Comparison of ENCODE assay signal across 11 cellular contexts in the genomic region with DNA sequence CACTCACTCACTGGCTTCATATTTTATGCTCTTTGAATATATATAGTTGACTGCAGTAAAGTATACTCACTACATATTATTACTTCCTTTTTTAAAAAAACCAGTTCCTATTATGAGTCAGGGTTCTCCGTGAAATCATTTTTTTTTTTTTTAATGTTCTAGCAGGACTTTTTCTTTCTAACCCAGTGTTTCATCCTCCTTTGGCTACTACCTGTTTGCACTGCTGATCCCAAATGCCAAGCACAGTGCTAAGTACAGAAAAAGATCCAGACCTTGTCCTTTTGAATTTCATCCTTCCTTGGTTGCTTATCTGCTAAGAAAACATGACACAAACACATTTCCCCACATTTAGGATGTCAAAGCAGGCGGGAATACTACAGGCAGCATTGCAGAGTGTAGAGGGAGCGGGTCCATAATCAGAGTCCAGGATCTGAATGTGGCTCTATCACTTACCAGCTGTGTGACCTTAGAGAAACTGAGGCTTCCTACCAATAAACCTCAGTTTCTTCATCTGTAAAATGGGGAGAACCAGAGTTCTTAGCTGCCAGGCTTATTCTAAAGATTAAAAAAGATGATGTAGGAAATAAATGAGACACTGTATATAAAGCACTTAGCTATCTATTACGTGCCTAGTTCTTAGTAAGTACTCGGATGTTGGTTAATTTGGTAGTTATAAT. TPM values are rescaled to one million over a fixed set of nuclear protein-coding genes. Genes with fewer than 3 reads are reported as not detected.
A peak's percentile ranks its signal among the peaks of the same experiment; 100 is the strongest.
DNase-seq lines count a peak whose midpoint lies in the region; ATAC-seq, FAIRE-seq and TF ChIP-seq lines count a peak whose summit lies in the region.
"Had no signal": no experiment of that assay in that cellular context is flagged by ENCODE, and none has a peak within 500 bp of the region (broad histone marks: within the 10 kb centered on the region; RNA-seq: fewer than 3 reads in every experiment).

No MANE protein-coding gene starts in this region.

- H3K4me3 ChIP-seq in GM12878 (no peak overlapping the region), spleen (no peak overlapping the region), gastroesophageal sphincter (no peak overlapping the region), esophagus muscularis mucosa (no peak overlapping the region)

- H3K9me3 Mint-ChIP-seq in activated naive CD4-positive, alpha-beta T cell treated with anti-CD3 and anti-CD28 coated beads for 36 hours = no peaks in the 10 kb centered on the region
- H3K9me3 Mint-ChIP-seq: activated naive CD4-positive, alpha-beta T cell treated with anti-CD3 and anti-CD28 coated beads, Interleukin-2, amount 50 U/mL, for 24 hours had no signal

- no peak overlapping the region for H2AFZ ChIP-seq in GM12878 (ENCODE audit: control insufficient read depth, low read depth, low read length)

- H3K9ac ChIP-seq in GM12878 (ENCODE audit: control insufficient read depth, insufficient read depth, low read length) = no peak overlapping the region; the same call in 1 of the 2 replicates

- in situ Hi-C loops in GM12878 (cut with MboI) = no loop called here

- no peaks in the 10 kb centered on the region for H3K27me3 Mint-ChIP-seq in activated naive CD4-positive, alpha-beta T cell treated with anti-CD3 and anti-CD28 coated beads for 36 hours (ENCODE audit: low read depth)
- H3K27me3 Mint-ChIP-seq: activated naive CD4-positive, alpha-beta T cell treated with anti-CD3 and anti-CD28 coated beads, Interleukin-2, amount 50 U/mL, for 24 hours had no signal

- H3K4me1 ChIP-seq in GM12878 (ENCODE audit: control insufficient read depth, insufficient read depth, low read length) = peaks cover 45% of the 10 kb centered on the region
- H3K4me1 ChIP-seq in spleen = peaks cover 0 to 54% (median 22%) of the 10 kb centered on the region in 6 donors
- no peaks in the 10 kb centered on the region for H3K4me1 ChIP-seq in gastroesophageal sphincter
- peaks cover 0 to 7% (median 0%) of the 10 kb centered on the region in 4 donors for H3K4me1 ChIP-seq in esophagus muscularis mucosa

- peak overlapping the region; percentile 67 for H3K4me2 ChIP-seq in GM12878 (ENCODE audit: control insufficient read depth, insufficient read depth)

- H3K79me2 ChIP-seq in GM12878 (ENCODE audit: control insufficient read depth, insufficient read depth, low read length) = no peaks in the 10 kb centered on the region

- no peak overlapping the region for H3K4me3 Mint-ChIP-seq in activated naive CD4-positive, alpha-beta T cell treated with anti-CD3 and anti-CD28 coated beads for 36 hours
- H3K4me3 Mint-ChIP-seq: activated naive CD4-positive, alpha-beta T cell treated with anti-CD3 and anti-CD28 coated beads, Interleukin-2, amount 50 U/mL, for 24 hours had no signal

- peaks cover 14% of the 10 kb centered on the region for H3K36me3 Mint-ChIP-seq in activated naive CD4-positive, alpha-beta T cell treated with anti-CD3 and anti-CD28 coated beads for 36 hours (ENCODE audit: low read depth)

- RAD21 ChIA-PET in GM12878 (lab: Charles Lee; ENCODE audit: unreplicated experiment) = interaction anchor here (0.6 to 1.5 kb wide), 2 partner anchors 23 to 488 kb away, joined by 3 to 5 read pairs; no protein-coding TSS in a partner anchor

- no peak for TF ChIP-seq CTCF in GM20000 (IDR thresholded peaks at IDR 0.05; ENCODE audit: extremely low read depth, missing control alignments)
- TF ChIP-seq CTCF in GM12878 (IDR thresholded peaks at IDR 0.05 in 2 of 3, conservative IDR thresholded peaks at IDR 0.05 in 1 of 3; ENCODE audit: control insufficient read depth in 2 of 3, extremely low read depth in 1 of 3, insufficient read depth in 1 of 3, low read depth in 3 of 3, low read length in 3 of 3) = no peak
- no peak for TF ChIP-seq CTCF in spleen (IDR thresholded peaks at IDR 0.05 in 8 of 11, conservative IDR thresholded peaks at IDR 0.05 in 3 of 11)
- no peak for TF ChIP-seq CTCF in gastroesophageal sphincter (IDR thresholded peaks at IDR 0.05)
- TF ChIP-seq CTCF in esophagus muscularis mucosa (IDR thresholded peaks at IDR 0.05) = no peak

- no peak for TF ChIP-seq RAD21 in GM12878 (IDR thresholded peaks at IDR 0.05; ENCODE audit: insufficient read depth, low read depth, low read length)

- peak; percentile 88 for ATAC-seq in HG03354 (IDR thresholded peaks at IDR 0.05; ENCODE audit: poor library complexity, severe bottlenecking, unreplicated experiment)
- peak; percentile 91 for ATAC-seq in GM12878
- ATAC-seq in gastroesophageal sphincter = no peak

- no peak for TF ChIP-seq EP300 in GM12878 (IDR thresholded peaks at IDR 0.05; ENCODE audit: borderline replicate concordance in 1 of 2, control insufficient read depth in 1 of 2, low read depth in 2 of 2, low read length in 2 of 2)
- TF ChIP-seq EP300 in gastroesophageal sphincter (IDR thresholded peaks at IDR 0.05) = no peak
- no peak for TF ChIP-seq EP300 in esophagus muscularis mucosa (IDR thresholded peaks at IDR 0.05)

- H4K20me1 ChIP-seq in GM12878 (ENCODE audit: control insufficient read depth, insufficient read depth) = no peaks in the 10 kb centered on the region

- no peaks in the 10 kb centered on the region for H3K9me3 ChIP-seq in GM12878 (replicated peaks; ENCODE audit: control insufficient read depth, insufficient read depth, low read length)
- no peaks in the 10 kb centered on the region for H3K9me3 ChIP-seq in spleen
- no peaks in the 10 kb centered on the region for H3K9me3 ChIP-seq in gastroesophageal sphincter
- no peaks in the 10 kb centered on the region for H3K9me3 ChIP-seq in esophagus muscularis mucosa

- POLR2A ChIA-PET in GM12878 (lab: Charles Lee) = no interaction called here

- H3K36me3 ChIP-seq in GM12878 (ENCODE audit: control insufficient read depth in 2 of 2, insufficient read depth in 2 of 2, low read length in 1 of 2) (no peaks in the 10 kb centered on the region; a peak in 1 of 4 replicates), spleen (peaks cover 0 to 58% (median 12%) of the 10 kb centered on the region in 6 donors), gastroesophageal sphincter (peaks cover 0 to 71% of the 10 kb centered on the region in 2 donors), esophagus muscularis mucosa (peaks cover 0 to 57% (median 37%) of the 10 kb centered on the region in 4 donors)

- FAIRE-seq in GM12878 (lab: Jason Lieb, UNC) = no peak

- intact Hi-C loops in GM12878 (cut with micrococcal nuclease; ENCODE audit: unreplicated experiment) = no loop called here
- intact Hi-C loops in spleen (cut with DNase I; ENCODE audit: low total_unique reads) = no loop called here
- intact Hi-C loops in esophagus muscularis mucosa (cut with DNase I) = no loop called here
- intact Hi-C loops in activated naive CD4-positive, alpha-beta T cell treated with anti-CD3 and anti-CD28 coated beads for 36 hours (cut with micrococcal nuclease) = no loop called here

- H3K27ac Mint-ChIP-seq in activated naive CD4-positive, alpha-beta T cell treated with anti-CD3 and anti-CD28 coated beads for 36 hours = no peak overlapping the region
- H3K27ac Mint-ChIP-seq: activated naive CD4-positive, alpha-beta T cell treated with anti-CD3 and anti-CD28 coated beads, Interleukin-2, amount 50 U/mL, for 24 hours had no signal

- DNase-seq in GM20000 (ENCODE audit: low spot score) (peak; percentile 62), GM12878 (ENCODE audit: low read depth, low spot score) (peak; percentile 30), spleen (no peak), GDM1 (lab: John Stamatoyannopoulos, UW) (no peak), esophagus muscularis mucosa (ENCODE audit: extremely low spot score) (no peak)
- DNase-seq in activated naive CD4-positive, alpha-beta T cell treated with anti-CD3 and anti-CD28 coated beads for 36 hours = no peak
- DNase-seq: NCI-H2107, T1000 had no signal

- H3K27ac ChIP-seq in GM12878 (ENCODE audit: control insufficient read depth, insufficient read depth) (peak overlapping the region; percentile 85), spleen (peak overlapping the region in 5 of 8 donors; percentile 32 to 72 (median 55)), gastroesophageal sphincter (no peak overlapping the region), esophagus muscularis mucosa (replicated peaks in 1 of 4) (no peak overlapping the region)

- TF ChIP-seq POLR2A in GM12878 (IDR thresholded peaks at IDR 0.05; ENCODE audit: low read depth, low read length) (no peak), spleen (IDR thresholded peaks at IDR 0.05) (no peak), gastroesophageal sphincter (IDR thresholded peaks at IDR 0.05) (no peak), esophagus muscularis mucosa (IDR thresholded peaks at IDR 0.05; ENCODE audit: low read depth) (no peak)

- H3K27me3 ChIP-seq in GM12878 (replicated peaks in 1 of 2; ENCODE audit: control insufficient read depth in 2 of 2, insufficient read depth in 2 of 2, low read length in 1 of 2) (no peaks in the 10 kb centered on the region), spleen (replicated peaks in 1 of 7) (no peaks in the 10 kb centered on the region), gastroesophageal sphincter (no peaks in the 10 kb centered on the region), esophagus muscularis mucosa (no peaks in the 10 kb centered on the region)

- SMC1A ChIA-PET in GM12878 (lab: Charles Lee; ENCODE audit: uncharacterized antibody, unreplicated experiment) = interaction anchor here (0.6 to 1.3 kb wide), 5 partner anchors 9 to 90 kb away, joined by 3 to 10 read pairs (median 4); no protein-coding TSS in a partner anchor

- no TSS peak for BruUV-seq in GM12878 (replicated peaks; lab: Mats Ljungman, UMichigan)

- peaks cover 8% of the 10 kb centered on the region for H3K4me1 Mint-ChIP-seq in activated naive CD4-positive, alpha-beta T cell treated with anti-CD3 and anti-CD28 coated beads for 36 hours (ENCODE audit: low read depth)
- H3K4me1 Mint-ChIP-seq: activated naive CD4-positive, alpha-beta T cell treated with anti-CD3 and anti-CD28 coated beads, Interleukin-2, amount 50 U/mL, for 24 hours had no signal

- 50% methylated on average over 5 of the region's 5 CpGs for WGBS in GM12878 (ENCODE audit: insufficient coverage, insufficient replicate concordance, low lambda C conversion rate, missing lambda C conversion rate)
- 71 to 81% (median 77%) methylated on average over 5 of the region's 5 CpGs for WGBS in spleen, 5 donors
- WGBS in gastroesophageal sphincter (ENCODE audit: low coverage in 1 of 2), 2 donors = 88 to 90% methylated on average over 3 to 5 of the region's 5 CpGs
- WGBS in esophagus muscularis mucosa = 92% methylated on average over 5 of the region's 5 CpGs

- CTCF ChIA-PET in GM12878 (lab: Yijun Ruan, JAX) = interaction anchor here (0.6 to 1.2 kb wide), 5 partner anchors 9 to 44 kb away, joined by 3 to 12 read pairs (median 3); no protein-coding TSS in a partner anchor
- CTCF ChIA-PET in activated naive CD4-positive, alpha-beta T cell treated with anti-CD3 and anti-CD28 coated beads for 36 hours (lab: Charles Lee) = interaction anchor here (0.9 kb wide), 1 partner anchor 23 kb away, joined by 4 read pairs; no protein-coding TSS in a partner anchor

RNA-seq across cellular contexts. Expression of a gene that starts 37.2 kb away (rescaled TPM):
- 0.73 TPM in 1 of 2 replicates, not detected in the other for total RNA-seq in GM12878 (2013; cell fraction: nucleolus; rRNA removed)
- not detected in 2 replicates for total RNA-seq in GM12878 (2014; rRNA removed)
- not detected in 2 replicates for total RNA-seq in GM12878 (2014; rRNA removed; fragmentation: Illumina TruSeq; extraction: Trizol)
- 0.58 and 0.87 TPM in 2 replicates for total RNA-seq in GM12878 (2021)
- not detected for polyA plus RNA-seq in GM12878 (2011; ENCODE audit: low read depth)
- not detected in 2 replicates for polyA plus RNA-seq in GM12878 (2011; rRNA removed)
- not detected in 2 replicates for polyA plus RNA-seq in GM12878 (2011; cell fraction: cytosol; rRNA removed)
- 0.04 TPM in 1 of 2 replicates, not detected in the other for polyA plus RNA-seq in GM12878 (2011; cell fraction: nucleus; rRNA removed)
- not detected in 2 replicates for polyA plus RNA-seq in GM12878 (2012)
- 0.05 and 0.18 TPM in 2 replicates for polyA plus RNA-seq in GM12878 (2014; fragmentation: Illumina TruSeq; extraction: Trizol)
- not detected for polyA plus RNA-seq in GM12878 (2014; fragmentation: Nextera tagmentation; extraction: Ambion mirVana)
- polyA plus RNA-seq in GM12878 (2014; rRNA removed) = not detected in 2 replicates
- polyA plus RNA-seq in GM12878 (2016; fragmentation: Nextera tagmentation; extraction: Ambion mirVana) = under 1 TPM; 0.19 to 0.24 TPM
- not detected in 2 replicates for polyA minus RNA-seq in GM12878 (2011; rRNA and poly(A)+ RNA removed)
- polyA minus RNA-seq in GM12878 (2011; cell fraction: cytosol; rRNA and poly(A)+ RNA removed) = not detected in 2 replicates
- not detected in 2 replicates for polyA minus RNA-seq in GM12878 (2011; cell fraction: nucleus; rRNA and poly(A)+ RNA removed)
- total RNA-seq in spleen = 100 to 1,000 TPM in 1 of 7 donors, 10 to 100 TPM in 6; 16.6 to 226 (median 35.1) TPM
- polyA plus RNA-seq in spleen = 10 to 100 TPM in 1 of 3 donors, 1 to 10 TPM in 2; 1.3 to 11.0 (median 7.7) TPM
- 10 to 100 TPM in 3 of 4 donors, 1 to 10 TPM in 1; 2.3 to 24.4 (median 15.9) TPM for total RNA-seq in gastroesophageal sphincter
- total RNA-seq in esophagus muscularis mucosa = 10 to 100 TPM in 2 of 4 donors, 1 to 10 TPM in 2; 7.5 to 22.0 (median 14.4) TPM
- total RNA-seq in activated naive CD4-positive, alpha-beta T cell treated with anti-CD3 and anti-CD28 coated beads for 36 hours = not detected

RNA-seq across cellular contexts. Expression of a gene that starts 42.0 kb away (rescaled TPM):
- 80.5 and 89.8 TPM in 2 replicates for total RNA-seq in GM12878 (2013; cell fraction: nucleolus; rRNA removed)
- total RNA-seq in GM12878 (2014; rRNA removed) (23.4 and 27.1 TPM in 2 replicates), GM12878 (2014; rRNA removed; fragmentation: Illumina TruSeq; extraction: Trizol) (42.2 and 43.6 TPM in 2 replicates), GM12878 (2021) (22.3 and 24.7 TPM in 2 replicates), spleen (10 to 100 TPM; 30.4 to 54.9 (median 34.9) TPM), gastroesophageal sphincter (10 to 100 TPM; 38.9 to 60.2 (median 46.2) TPM), esophagus muscularis mucosa (10 to 100 TPM; 26.8 to 43.2 (median 37.3) TPM)
- 11.7 TPM for polyA plus RNA-seq in GM12878 (2011; ENCODE audit: low read depth)
- polyA plus RNA-seq in GM12878 (2011; rRNA removed) (25.8 and 49.0 TPM in 2 replicates), GM12878 (2014; fragmentation: Illumina TruSeq; extraction: Trizol) (28.3 and 28.8 TPM in 2 replicates), GM12878 (2014; fragmentation: Nextera tagmentation; extraction: Ambion mirVana) (10 to 100 TPM; 10.0 to 13.1 TPM), GM12878 (2014; rRNA removed) (18.3 and 33.7 TPM in 2 replicates), GM12878 (2016; fragmentation: Nextera tagmentation; extraction: Ambion mirVana) (10 to 100 TPM; 21.6 to 26.1 TPM), spleen (10 to 100 TPM in 1 of 3 donors, 1 to 10 TPM in 2; 5.4 to 14.3 (median 6.7) TPM)
- polyA plus RNA-seq in GM12878 (2011; cell fraction: cytosol; rRNA removed) = 13.0 and 16.4 TPM in 2 replicates
- polyA plus RNA-seq in GM12878 (2011; cell fraction: nucleus; rRNA removed) = 8.7 and 12.3 TPM in 2 replicates
- 13.6 and 19.6 TPM in 2 replicates for polyA plus RNA-seq in GM12878 (2012)
- 38.0 and 52.5 TPM in 2 replicates for polyA minus RNA-seq in GM12878 (2011; rRNA and poly(A)+ RNA removed)
- polyA minus RNA-seq in GM12878 (2011; cell fraction: cytosol; rRNA and poly(A)+ RNA removed) = 9.2 and 11.1 TPM in 2 replicates
- polyA minus RNA-seq in GM12878 (2011; cell fraction: nucleus; rRNA and poly(A)+ RNA removed) = 19.3 and 31.9 TPM in 2 replicates
- total RNA-seq in activated naive CD4-positive, alpha-beta T cell treated with anti-CD3 and anti-CD28 coated beads for 36 hours = 10 to 100 TPM; 20.2 to 25.2 TPM

Comparison
In these comparisons a context has a peak if more than half of its experiments do, and no peak if none do; other contexts are left out.
1. DNase-seq: peak in GM20000 (single experiment) and GM12878 (single experiment); none in spleen (single experiment), GDM1 (single experiment), esophagus muscularis mucosa (single experiment) and activated naive CD4-positive, alpha-beta T cell treated with anti-CD3 and anti-CD28 coated beads for 36 hours (single experiment).
2. H3K27ac ChIP-seq: peak in GM12878 (single experiment) and spleen (5 of 8); none in gastroesophageal sphincter (0 of 4) and esophagus muscularis mucosa (0 of 4).